ENCODE assay signal across 10 cellular contexts in genomic region chr7:1123721-1124120, GRCh38. TPM values are rescaled to one million over a fixed set of nuclear protein-coding genes. Genes with fewer than 3 reads are reported as not detected.
A peak's percentile ranks its signal among the peaks of the same experiment; 100 is the strongest.
DNase-seq lines count a peak whose midpoint lies in the region; ATAC-seq and TF ChIP-seq lines count a peak whose summit lies in the region.
"Had no signal": no experiment of that assay in that cellular context is flagged by ENCODE, and none has a peak within 500 bp of the region (broad histone marks: within the 10 kb centered on the region; RNA-seq: fewer than 3 reads in every experiment).

No MANE protein-coding gene starts in this region.

- no peaks in the 10 kb centered on the region for H3F3A ChIP-seq in SK-N-SH (replicated peaks; ENCODE audit: insufficient read depth)

- TF ChIP-seq RAD21 in SK-N-SH (IDR thresholded peaks at IDR 0.05; ENCODE audit: low read length) = peak; percentile 61

- TF ChIP-seq CTCF in SK-N-SH (IDR thresholded peaks at IDR 0.05) = peak; percentile 49
- TF ChIP-seq CTCF in gastroesophageal sphincter (IDR thresholded peaks at IDR 0.05) = peak in 3 of 4 experiments; percentile 79 to 83 (median 80)
- TF ChIP-seq CTCF in neural crest cell (conservative IDR thresholded peaks at IDR 0.05) = peak; percentile 64

- TF ChIP-seq EP300 in SK-N-SH (IDR thresholded peaks at IDR 0.05; ENCODE audit: borderline replicate concordance in 1 of 2, low read depth in 1 of 2, low read length in 1 of 2) = no peak
- no peak for TF ChIP-seq EP300 in gastroesophageal sphincter (IDR thresholded peaks at IDR 0.05)

- no peak for TF ChIP-seq POLR2A in gastroesophageal sphincter (IDR thresholded peaks at IDR 0.05)

- no peak overlapping the region for H3K9ac ChIP-seq in SK-N-SH
- H3K9ac ChIP-seq: KMS-11 had no signal

- H3K4me1 ChIP-seq in ACC112 (ENCODE audit: control insufficient read depth, insufficient read depth, low read length, unreplicated experiment) (peaks cover 20% of the 10 kb centered on the region), SK-N-SH (ENCODE audit: control insufficient read depth in 1 of 2, insufficient read depth in 2 of 2, low read depth in 1 of 2, low read length in 1 of 2) (0 out of 4 replicates have a peak, but pooled peaks cover 0 to 8% of the 10 kb centered on the region in 2 experiments), gastroesophageal sphincter (peaks cover 0 to 30% (median 13%) of the 10 kb centered on the region in 3 donors)

- POLR2A ChIA-PET in SK-N-SH (lab: Yijun Ruan, JAX) = no interaction called here

- H3K27me3 Mint-ChIP-seq in neural crest cell (ENCODE audit: low read depth) = no peaks in the 10 kb centered on the region

- H3K9me3 ChIP-seq in SK-N-SH = no peaks in the 10 kb centered on the region
- no peaks in the 10 kb centered on the region for H3K9me3 ChIP-seq in gastroesophageal sphincter

- DNase-seq in SK-N-SH (peak; percentile 79), neural crest cell (ENCODE audit: low read depth, low spot score) (peak; percentile 66), SKM-1 (lab: John Stamatoyannopoulos, UW; ENCODE audit: unreplicated experiment) (no peak), Kasumi-1 (lab: John Stamatoyannopoulos, UW) (no peak)
- no peak for DNase-seq in activated T-cell treated with anti-CD3 and anti-CD28 coated beads, Interleukin-2, amount 50 U/mL, for 48 hours

- peaks cover 10% of the 10 kb centered on the region for H3K79me2 ChIP-seq in ACC112 (ENCODE audit: control insufficient read depth, insufficient read depth, low read length, unreplicated experiment)
- peaks cover 43% of the 10 kb centered on the region for H3K79me2 ChIP-seq in SK-N-SH (ENCODE audit: insufficient read depth)

- H3K27me3 ChIP-seq in ACC112 (ENCODE audit: insufficient read depth, low read length) = no peaks in the 10 kb centered on the region
- no peaks in the 10 kb centered on the region for H3K27me3 ChIP-seq in SK-N-SH (ENCODE audit: insufficient read depth)
- no peaks in the 10 kb centered on the region for H3K27me3 ChIP-seq in gastroesophageal sphincter

- H3K4me3 Mint-ChIP-seq in neural crest cell = no peak overlapping the region

- H4K20me1 ChIP-seq in SK-N-SH (ENCODE audit: insufficient read depth) = peaks cover 21% of the 10 kb centered on the region

- WGBS in SK-N-SH (ENCODE audit: low lambda C conversion rate) = 87% methylated on average over 13 of the region's 17 CpGs
- 0% methylated on average over 3 to 8 of the region's 17 CpGs for WGBS in gastroesophageal sphincter (ENCODE audit: low coverage in 1 of 2), 2 donors

- H3K4me3 ChIP-seq in ACC112 (ENCODE audit: low read depth, low read length) (peak overlapping the region; percentile 36), SK-N-SH (ENCODE audit: low read depth in 2 of 2, low read length in 1 of 2) (no peak overlapping the region), gastroesophageal sphincter (peak overlapping the region in 1 of 2 donors; percentile 34)

- H3K4me2 ChIP-seq in SK-N-SH = no peak overlapping the region
- H3K4me2 ChIP-seq: KMS-11 had no signal

- H2AFZ ChIP-seq in ACC112 (ENCODE audit: low read length, unreplicated experiment) = peak overlapping the region; percentile 35
- no peak overlapping the region for H2AFZ ChIP-seq in SK-N-SH (ENCODE audit: low read depth)

- no peaks in the 10 kb centered on the region for H3K9me2 ChIP-seq in SK-N-SH

- H3K36me3 Mint-ChIP-seq in neural crest cell (ENCODE audit: low read depth) = peaks cover 3% of the 10 kb centered on the region
- H3K36me3 Mint-ChIP-seq: activated naive CD4-positive, alpha-beta T cell treated with anti-CD3 and anti-CD28 coated beads, Interleukin-2, amount 50 U/mL, for 72 hours had no signal

- peaks cover 8% of the 10 kb centered on the region for H3K4me1 Mint-ChIP-seq in neural crest cell

- no peaks in the 10 kb centered on the region for H3K36me3 ChIP-seq in ACC112 (ENCODE audit: insufficient read depth, low read length)
- H3K36me3 ChIP-seq in SK-N-SH (replicated peaks in 1 of 2; ENCODE audit: control insufficient read depth in 1 of 2, insufficient read depth in 2 of 2, low read length in 1 of 2) = peaks cover 15 to 16% of the 10 kb centered on the region in 2 experiments
- peaks cover 0 to 16% of the 10 kb centered on the region in 2 donors for H3K36me3 ChIP-seq in gastroesophageal sphincter

- H3K9me3 Mint-ChIP-seq in neural crest cell = no peaks in the 10 kb centered on the region
- H3K9me3 Mint-ChIP-seq: activated naive CD4-positive, alpha-beta T cell treated with anti-CD3 and anti-CD28 coated beads, Interleukin-2, amount 50 U/mL, for 72 hours had no signal

- H3K27ac ChIP-seq in ACC112 (ENCODE audit: low read depth, low read length) (peak overlapping the region; percentile 58), SK-N-SH (ENCODE audit: low read depth in 2 of 2, low read length in 1 of 2) (no peak overlapping the region), gastroesophageal sphincter (peak overlapping the region; percentile 74 to 87 (median 82))
- H3K27ac ChIP-seq: KMS-11 had no signal

- CTCF ChIA-PET in SK-N-SH (lab: Yijun Ruan, JAX) = interaction anchor here (0.6 to 6.4 kb wide), 15 partner anchors 10 to 150 kb away, joined by 3 to 65 read pairs (median 5); partner anchors contain the start of gene GPER1

- peak overlapping the region; percentile 12 for H3K27ac Mint-ChIP-seq in neural crest cell (ENCODE audit: unreplicated experiment)
- H3K27ac Mint-ChIP-seq: activated naive CD4-positive, alpha-beta T cell treated with anti-CD3 and anti-CD28 coated beads, Interleukin-2, amount 50 U/mL, for 72 hours had no signal

- ATAC-seq in gastroesophageal sphincter (peak; percentile 99), HG03280 (IDR thresholded peaks at IDR 0.05; ENCODE audit: unreplicated experiment) (no peak)
- ATAC-seq: activated naive CD4-positive, alpha-beta T cell treated with anti-CD3 and anti-CD28 coated beads, Interleukin-2, amount 50 U/mL, for 72 hours had no signal

TF ChIP-seq in SK-N-SH, 30 proteins besides CTCF, POLR2A, EP300 and RAD21:
- TF ChIP-seq SMC3 (IDR thresholded peaks at IDR 0.05; ENCODE audit: low read depth, low read length) = peak; percentile 37; the same call in 1 of the 2 replicates
- no peak for TF ChIP-seq FOXJ3 (CRISPR knock-in tag; IDR thresholded peaks at IDR 0.05)

RNA-seq across cellular contexts. Expression of gene GPER1, which starts 35.8 kb away (rescaled TPM):
- polyA plus RNA-seq in SK-N-SH (2012; rRNA removed) = 4.0 and 6.4 TPM in 2 replicates
- polyA plus RNA-seq in SK-N-SH (2012; cell fraction: cytosol; rRNA removed) = 2.2 and 4.1 TPM in 2 replicates
- polyA plus RNA-seq in SK-N-SH (2012; cell fraction: nucleus; rRNA removed) = 4.3 and 5.5 TPM in 2 replicates
- total RNA-seq in gastroesophageal sphincter (10 to 100 TPM in 1 of 4 donors, 1 to 10 TPM in 3; 7.1 to 20.2 (median 7.8) TPM), neural crest cell (0.91 and 1.1 TPM in 2 replicates)
- total RNA-seq: activated naive CD4-positive, alpha-beta T cell treated with anti-CD3 and anti-CD28 coated beads, Interleukin-2, amount 50 U/mL, for 72 hours had no signal

RNA-seq across cellular contexts. Expression of gene ZFAND2A, which starts 36.3 kb away (rescaled TPM):
- polyA plus RNA-seq in SK-N-SH (2012; rRNA removed) = 38.9 and 48.5 TPM in 2 replicates
- 35.7 and 38.9 TPM in 2 replicates for polyA plus RNA-seq in SK-N-SH (2012; cell fraction: cytosol; rRNA removed)
- 53.1 and 58.2 TPM in 2 replicates for polyA plus RNA-seq in SK-N-SH (2012; cell fraction: nucleus; rRNA removed)
- total RNA-seq in gastroesophageal sphincter (10 to 100 TPM; 19.1 to 28.0 (median 24.0) TPM), neural crest cell (13.6 and 14.5 TPM in 2 replicates)

Comparison
In these comparisons a context has a peak if more than half of its experiments do, and no peak if none do; other contexts are left out.
1. H3K27ac ChIP-seq: peak in ACC112 (single experiment) and gastroesophageal sphincter (4 of 4); none in SK-N-SH (0 of 2).
2. DNase-seq: peak in SK-N-SH (single experiment) and neural crest cell (single experiment); none in activated T-cell treated with anti-CD3 and anti-CD28 coated beads, Interleukin-2, amount 50 U/mL, for 48 hours (0 of 2), SKM-1 (single experiment) and Kasumi-1 (0 of 2).
3. Peak in every context shown above with its lines, with median percentiles within 50 percentile points of each other: CTCF ChIP-seq.